ENCODE assay signal across 1 cellular context in genomic region chr7:42233166-42233565, GRCh38.
TF ChIP-seq lines count a peak whose summit lies in the region.

No MANE protein-coding gene starts in this region.

TF ChIP-seq in IMR-90, 13 proteins besides CTCF, POLR2A, EP300 and RAD21 (continued from another document):
- TF ChIP-seq ELK1 (IDR thresholded peaks at IDR 0.05; ENCODE audit: borderline replicate concordance, low read depth, low read length) (no peak), RCOR1 (IDR thresholded peaks at IDR 0.05; ENCODE audit: insufficient replicate concordance, low read length) (no peak), SMC3 (IDR thresholded peaks at IDR 0.05; ENCODE audit: low read depth, low read length) (no peak), MAFK (IDR thresholded peaks at IDR 0.05; ENCODE audit: low read depth, low read length) (no peak), BHLHE40 (IDR thresholded peaks at IDR 0.05; ENCODE audit: low read depth, low read length) (no peak), CHD1 (IDR thresholded peaks at IDR 0.05; ENCODE audit: low read depth, low read length) (no peak), CEBPB (IDR thresholded peaks at IDR 0.05; ENCODE audit: low read depth, low read length) (no peak)
